In the genomic region with DNA sequence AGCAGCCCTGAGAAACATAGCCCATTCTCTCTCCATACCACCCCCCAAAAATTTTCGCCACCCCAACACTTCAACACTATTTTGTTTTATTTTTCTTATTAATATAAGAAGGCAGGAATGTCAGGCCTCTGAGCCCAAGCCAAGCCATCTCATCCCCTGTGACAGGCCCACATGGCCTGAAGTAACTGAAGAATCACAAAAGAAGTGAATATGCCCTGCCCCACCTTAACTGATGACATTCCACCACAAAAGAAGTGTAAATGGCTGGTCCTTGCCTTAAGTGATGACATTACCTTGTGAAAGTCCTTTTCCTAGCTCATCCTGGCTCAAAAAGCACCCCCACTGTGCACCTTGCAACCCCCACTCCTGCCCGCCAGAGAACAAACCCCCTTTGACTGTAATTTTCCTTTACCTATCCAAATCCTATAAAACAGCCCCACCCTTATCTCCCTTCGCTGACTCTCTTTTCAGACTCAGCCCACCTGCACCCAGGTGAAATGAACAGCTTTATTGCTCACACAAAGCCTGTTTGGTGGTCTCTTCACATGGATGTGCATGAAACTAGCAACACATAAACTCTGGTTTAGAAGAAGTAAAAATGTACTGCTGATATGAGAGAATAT, we compare ENCODE assay signal across 7 cellular contexts.
DNase-seq lines count a peak whose midpoint lies in the region; ATAC-seq, FAIRE-seq and TF ChIP-seq lines count a peak whose summit lies in the region.
"Not testable (repeated sequence)": the region's sequence is repeated elsewhere in the genome, so short reads cannot be mapped to it uniquely, and the experiment has no call there.

No MANE protein-coding gene starts in this region.

- H4K8ac ChIP-seq in H9 (replicated peaks; ENCODE audit: insufficient read length, low read depth, low read length); H1 (ENCODE audit: extremely low read depth, insufficient read depth, low read length); mesendoderm (ENCODE audit: low read depth, low read length): not testable (repeated sequence)

- peak overlapping the region; percentile 15 to 55; a peak in 3 of 5 replicates for H3K4me3 Mint-ChIP-seq in H9
- H3K4me3 Mint-ChIP-seq in WTC11 = peak overlapping the region; percentile 29

- not testable (repeated sequence) for TF ChIP-seq POLR2A in H1 (IDR thresholded peaks at IDR 0.05; ENCODE audit: control extremely low read depth in 1 of 2, low read depth in 2 of 2, low read length in 2 of 2)

- H3K14ac ChIP-seq in H9 (ENCODE audit: insufficient read depth, low read length); H1 (ENCODE audit: insufficient read length): not testable (repeated sequence)

- not testable (repeated sequence) for H2BK5ac ChIP-seq in H9 (ENCODE audit: insufficient read length, low read length); mesendoderm (ENCODE audit: low read length)
- H2BK5ac ChIP-seq in H1 (ENCODE audit: low read depth, low read length) = peak overlapping the region; percentile 90; the same call in 1 of the 2 replicates

- H3K9ac ChIP-seq in ES-I3 (ENCODE audit: low read depth, low read length) = peak overlapping the region; percentile 48
- H3K9ac ChIP-seq in H9 (ENCODE audit: extremely low read depth, insufficient read length, low read length); H1 (replicated peaks in 1 of 4; ENCODE audit: extremely low read depth in 1 of 4, low read depth in 3 of 4, low read length in 3 of 4); iPS-15b (ENCODE audit: low read depth, low read length); mesendoderm (ENCODE audit: low read length): not testable (repeated sequence)
- peak overlapping the region; percentile 83 for H3K9ac ChIP-seq in HUES6 (ENCODE audit: low read length)

- H2AFZ ChIP-seq in H9 (ENCODE audit: low read length); H1 (ENCODE audit: low read length): not testable (repeated sequence)

- TF ChIP-seq EP300 in H1 (IDR thresholded peaks at IDR 0.05; ENCODE audit: borderline replicate concordance in 1 of 2, low read depth in 2 of 2, low read length in 2 of 2) = not testable (repeated sequence)

- H2BK120ac ChIP-seq in H9 (ENCODE audit: low read depth, low read length, poor library complexity, severe bottlenecking); mesendoderm (ENCODE audit: low read depth, low read length): not testable (repeated sequence)
- peak overlapping the region; percentile 21 for H2BK120ac ChIP-seq in H1 (replicated peaks; ENCODE audit: low read depth, low read length)

- H3K56ac ChIP-seq in H9 (ENCODE audit: insufficient read length, low read depth, low read length); H1 (replicated peaks; ENCODE audit: insufficient read length, low read depth, low read length): not testable (repeated sequence)
- peak overlapping the region; percentile 49 for H3K56ac ChIP-seq in mesendoderm (ENCODE audit: low read length)

- CTCF ChIA-PET in WTC11 (lab: Charles Lee); H1 (lab: Charles Lee; ENCODE audit: partially characterized antibody): not testable (repeated sequence)

- not testable (repeated sequence) for TF ChIP-seq CTCF in H9 (conservative IDR thresholded peaks at IDR 0.05); WTC11 (IDR thresholded peaks at IDR 0.05); H1 (IDR thresholded peaks at IDR 0.05; ENCODE audit: control extremely low read depth in 1 of 3, insufficient read depth in 1 of 3, low read depth in 1 of 3, low read length in 3 of 3)

- H3K79me1 ChIP-seq in H9 (ENCODE audit: insufficient read depth, low read depth, low read length, poor library complexity, severe bottlenecking); H1 (ENCODE audit: low read depth, low read length); mesendoderm (ENCODE audit: low read length): not testable (repeated sequence)

- H4K91ac ChIP-seq in H9 (ENCODE audit: insufficient read length, low read depth, low read length) = not testable (repeated sequence)
- peak overlapping the region; percentile 68 for H4K91ac ChIP-seq in H1 (replicated peaks; ENCODE audit: insufficient read length, low read length)

- H3K18ac ChIP-seq in H9 (ENCODE audit: insufficient read length, low read depth, low read length); H1 (ENCODE audit: extremely low read depth, low read length); mesendoderm (ENCODE audit: low read length): not testable (repeated sequence)

- H4K5ac ChIP-seq in H9 (ENCODE audit: insufficient read length, low read depth, low read length); mesendoderm (ENCODE audit: low read length): not testable (repeated sequence)
- peak overlapping the region; percentile 95 for H4K5ac ChIP-seq in H1 (ENCODE audit: insufficient read length, low read depth, low read length)

- not testable (repeated sequence) for H3K4ac ChIP-seq in H9 (ENCODE audit: low read depth, low read length); H1 (replicated peaks; ENCODE audit: insufficient read length, low read depth, low read length); mesendoderm (ENCODE audit: low read depth, low read length)

- H3K4me3 ChIP-seq in HUES6 (ENCODE audit: low read depth, low read length) (peak overlapping the region; percentile 44; the same call in 1 of the 2 replicates), H1 (ENCODE audit: extremely low read depth in 1 of 4, insufficient read depth in 2 of 4, low read depth in 3 of 4, low read length in 4 of 4) (peak overlapping the region in 1 of 4 experiments; percentile 34; a peak in 1 of 8 replicates), iPS-15b (ENCODE audit: low read depth, low read length) (peak overlapping the region; percentile 1)
- not testable (repeated sequence) for H3K4me3 ChIP-seq in mesendoderm (ENCODE audit: low read length)

- H3K9me3 Mint-ChIP-seq in H9 (peaks cover 3 to 13% of the 10 kb centered on the region in 2 experiments), WTC11 (peaks cover 29% of the 10 kb centered on the region)

- peak overlapping the region; percentile 71 to 94 (median 91); a peak in 5 of 7 replicates for H3K27ac Mint-ChIP-seq in H9
- peak overlapping the region; percentile 94 for H3K27ac Mint-ChIP-seq in WTC11

- WGBS in H9 (ENCODE audit: extremely low coverage, insufficient read length, low lambda C conversion rate) = no CpG with 5 or more reads among the region's 3 CpGs
- WGBS in H1 (ENCODE audit: extremely low coverage in 1 of 2, insufficient coverage in 1 of 2, insufficient read length in 1 of 2, insufficient replicate concordance in 2 of 2, low coverage in 1 of 2, low lambda C conversion rate in 2 of 2, missing lambda C conversion rate in 1 of 2), 2 experiments = 8% methylated on average over 3 of the region's 3 CpGs; no CpG with 5 or more reads in 1 of the 2 experiments
- no CpG with 5 or more reads among the region's 3 CpGs for WGBS in mesendoderm (ENCODE audit: extremely low coverage, insufficient coverage, low lambda C conversion rate)

- not testable (repeated sequence) for H3K23me2 ChIP-seq in H9 (ENCODE audit: insufficient read length, low read depth, low read length, poor library complexity, severe bottlenecking); H1 (ENCODE audit: low read depth, low read length)

- not testable (repeated sequence) for H3K9me3 ChIP-seq in ES-I3 (ENCODE audit: control insufficient read depth, insufficient read depth, low read length); H9 (ENCODE audit: control insufficient read depth, low read depth, low read length); HUES6 (ENCODE audit: control insufficient read depth, insufficient read depth, low read depth, low read length); H1 (ENCODE audit: insufficient read depth in 2 of 2, low read depth in 1 of 2, low read length in 1 of 2); iPS-15b (ENCODE audit: control insufficient read depth, insufficient read depth, low read length)

- H4K20me1 ChIP-seq in H9 (ENCODE audit: control insufficient read depth, insufficient read depth, insufficient read length); H1 (replicated peaks in 1 of 2; ENCODE audit: control insufficient read depth in 1 of 2, insufficient read depth in 2 of 2, low read length in 2 of 2): not testable (repeated sequence)

- not testable (repeated sequence) for H3K23ac ChIP-seq in H9 (ENCODE audit: insufficient read length, low read depth, low read length); H1 (ENCODE audit: insufficient read length); mesendoderm (ENCODE audit: low read length)

- peak overlapping the region; percentile 39 for H3K27ac ChIP-seq in H9 (ENCODE audit: insufficient read length, low read depth, low read length)
- peak overlapping the region; percentile 84; the same call in 1 of the 2 replicates for H3K27ac ChIP-seq in HUES6 (ENCODE audit: low read depth, low read length)
- not testable (repeated sequence) for H3K27ac ChIP-seq in H1 (ENCODE audit: low read depth, low read length); mesendoderm (ENCODE audit: low read depth, low read length)

- not testable (repeated sequence) for FAIRE-seq in H1 (lab: Jason Lieb, UNC)

- H3K27me3 ChIP-seq in H9 (ENCODE audit: insufficient read depth, low read length); HUES6 (ENCODE audit: control insufficient read depth, insufficient read depth, low read length); H1 (replicated peaks in 1 of 4; ENCODE audit: control insufficient read depth in 3 of 4, extremely low read depth in 1 of 4, insufficient read depth in 3 of 4, low read length in 3 of 4); iPS-15b (ENCODE audit: control insufficient read depth, insufficient read depth, low read length); mesendoderm (ENCODE audit: insufficient read depth, low read length, poor library complexity): not testable (repeated sequence)

- H3T11ph ChIP-seq in H9 (ENCODE audit: low read length) = not testable (repeated sequence)

- H2BK12ac ChIP-seq in H9 (ENCODE audit: insufficient read length, low read depth, low read length); H1 (ENCODE audit: low read depth, low read length): not testable (repeated sequence)

- not testable (repeated sequence) for H2BK20ac ChIP-seq in H9 (ENCODE audit: low read depth, low read length, poor library complexity, severe bottlenecking)
- 0 out of 2 replicates have a peak overlapping the region, but pooled peaks have one; percentile 34 for H2BK20ac ChIP-seq in H1 (ENCODE audit: low read length)

- not testable (repeated sequence) for DNase-seq in H9; WTC11 (ENCODE audit: low spot score); H1 (ENCODE audit: low read depth in 1 of 2, low spot score in 2 of 2)
- DNase-seq in mesendoderm = peak; percentile 38

- not testable (repeated sequence) for H3K4me2 ChIP-seq in H9 (ENCODE audit: insufficient read depth, insufficient read length, low read length); mesendoderm (ENCODE audit: low read length)
- peak overlapping the region; percentile 57 to 60 for H3K4me2 ChIP-seq in H1 (ENCODE audit: insufficient read depth in 1 of 2, low read depth in 2 of 2, low read length in 2 of 2)

- H3K27me3 Mint-ChIP-seq in H9 (ENCODE audit: low read depth); WTC11 (ENCODE audit: low read depth): not testable (repeated sequence)

- peaks cover 10 to 18% (median 17%) of the 10 kb centered on the region in 3 experiments; a peak in 5 of 7 replicates for H3K36me3 Mint-ChIP-seq in H9 (ENCODE audit: insufficient read depth in 1 of 3, low read depth in 3 of 3)
- H3K36me3 Mint-ChIP-seq in WTC11 = peaks cover 26% of the 10 kb centered on the region

- not testable (repeated sequence) for H2BK15ac ChIP-seq in H9 (ENCODE audit: low read depth, low read length); H1 (ENCODE audit: low read length); mesendoderm (replicated peaks; ENCODE audit: low read depth)

- not testable (repeated sequence) for H3K79me2 ChIP-seq in H9 (ENCODE audit: insufficient read depth, low read length); H1 (ENCODE audit: control insufficient read depth in 1 of 2, insufficient read depth in 2 of 2, low read length in 2 of 2); mesendoderm (ENCODE audit: control insufficient read depth, insufficient read depth, low read length)

- peaks cover 30 to 49% of the 10 kb centered on the region in 2 experiments for H3K4me1 Mint-ChIP-seq in H9
- H3K4me1 Mint-ChIP-seq in WTC11 = peaks cover 74% of the 10 kb centered on the region

- not testable (repeated sequence) for H2AK5ac ChIP-seq in H9 (ENCODE audit: insufficient read length, low read length); H1 (ENCODE audit: low read depth, low read length); mesendoderm (ENCODE audit: low read length)

- not testable (repeated sequence) for H3K36me3 ChIP-seq in ES-I3 (ENCODE audit: insufficient read depth, low read length); HUES6 (ENCODE audit: control insufficient read depth, insufficient read depth, low read length); H1 (ENCODE audit: control insufficient read depth in 2 of 4, insufficient read depth in 4 of 4, low read length in 3 of 4); iPS-15b (ENCODE audit: control insufficient read depth, insufficient read depth, low read length); mesendoderm (ENCODE audit: control insufficient read depth, insufficient read depth, low read length)

- H3K4me1 ChIP-seq in ES-I3 (ENCODE audit: insufficient read depth, low read length) (peaks cover 12% of the 10 kb centered on the region; the same call in 1 of the 2 replicates), HUES6 (ENCODE audit: control insufficient read depth, insufficient read depth, low read length) (peaks cover 20% of the 10 kb centered on the region), H1 (replicated peaks in 1 of 4; ENCODE audit: control insufficient read depth in 3 of 4, insufficient read depth in 4 of 4, low read length in 3 of 4) (peaks cover 0 to 18% (median 0%) of the 10 kb centered on the region in 4 experiments; a peak in 3 of 7 replicates), iPS-15b (ENCODE audit: control insufficient read depth, insufficient read depth, low read length) (peaks cover 10% of the 10 kb centered on the region)
- H3K4me1 ChIP-seq in H9 (ENCODE audit: insufficient read depth, low read length); mesendoderm (ENCODE audit: control insufficient read depth, low read depth, low read length): not testable (repeated sequence)

- ATAC-seq in WTC11 = peak; percentile 48; the same call in 1 of the 2 replicates

- not testable (repeated sequence) for TF ChIP-seq RAD21 in H1 (IDR thresholded peaks at IDR 0.05 in 1 of 2, conservative IDR thresholded peaks at IDR 0.05 in 1 of 2; ENCODE audit: low read depth in 2 of 2, low read length in 2 of 2)

- POLR2A ChIA-PET in WTC11 (lab: Charles Lee); H1 (lab: Charles Lee; ENCODE audit: partially characterized antibody): not testable (repeated sequence)
